Comparison of ENCODE assay signal across 9 cellular contexts in genomic region chr3:72661115-72661457, GRCh38.
DNase-seq lines count a peak whose midpoint lies in the region; ATAC-seq and TF ChIP-seq lines count a peak whose summit lies in the region.
"Had no signal": no experiment of that assay in that cellular context is flagged by ENCODE, and none has a peak within 500 bp of the region (broad histone marks: within the 10 kb centered on the region; RNA-seq: fewer than 3 reads in every experiment).

No MANE protein-coding gene starts in this region.

- H3K27me3 ChIP-seq in GM23338 (ENCODE audit: insufficient read depth) = no peaks in the 10 kb centered on the region

- no peaks in the 10 kb centered on the region for H3K79me2 ChIP-seq in GM23338 (replicated peaks; ENCODE audit: insufficient read depth)

- TF ChIP-seq CTCF in AG09319 (IDR thresholded peaks at IDR 0.05; ENCODE audit: low read depth, low read length) (no peak), GM23338 (conservative IDR thresholded peaks at IDR 0.05; ENCODE audit: low read depth in 2 of 2) (no peak)

- H2AFZ ChIP-seq in GM23338 = no peak overlapping the region

- ATAC-seq in left lobe of liver = peak; percentile 98
- ATAC-seq in T-cell (replicated peaks in 1 of 4) = no peak
- no peak for ATAC-seq in GM23338

- H3K27ac ChIP-seq in GM23338 (ENCODE audit: low read depth) = no peak overlapping the region

- CTCF ChIA-PET in T-cell (lab: Charles Lee) = no interaction called here

- H3F3A ChIP-seq in GM23338 (replicated peaks; ENCODE audit: low read depth) = no peaks in the 10 kb centered on the region

- H3K36me3 ChIP-seq in GM23338 (ENCODE audit: insufficient read depth) = no peaks in the 10 kb centered on the region

- H4K20me1 ChIP-seq in GM23338 (replicated peaks; ENCODE audit: insufficient read depth) = no peaks in the 10 kb centered on the region

- H3K4me1 Mint-ChIP-seq in T-cell (peaks cover 17 to 28% (median 18%) of the 10 kb centered on the region in 3 donors), GM23338 (peaks cover 7% of the 10 kb centered on the region)

- H3K27ac Mint-ChIP-seq in T-cell = no peak overlapping the region
- no peak overlapping the region for H3K27ac Mint-ChIP-seq in GM23338

- in situ Hi-C loops in T47D (cut with HindIII; ENCODE audit: low pct_unique_long_range_greater_than_20kb, low sequenced_read_pairs) = no loop called here

- no peak overlapping the region for H3K4me2 ChIP-seq in GM23338

- DNase-seq in AG09319 (ENCODE audit: extremely low read depth, low read depth) (peak; percentile 81), NCI-H1105 treated with DMSO at 0.1 percent for 48 hours (lab: John Stamatoyannopoulos, UW) (peak; percentile 78), T47D (ENCODE audit: low read depth in 1 of 2, low spot score in 1 of 2) (peak; percentile 53 to 92), left lobe of liver (ENCODE audit: low spot score) (peak; percentile 84), T-cell (no peak), NK-92 (lab: John Stamatoyannopoulos, UW; ENCODE audit: unreplicated experiment) (no peak), GM23338 (ENCODE audit: low spot score) (no peak)
- DNase-seq in stimulated activated CD4-positive, alpha-beta T cell treated with anti-CD3 and anti-CD28 coated beads, Interleukin-4, amount 100 ng/mL, for 4 hours = no peak
- DNase-seq: activated T-cell treated with anti-CD3 and anti-CD28 coated beads for 4 hours had no signal

- H3K4me3 Mint-ChIP-seq in T-cell (no peak overlapping the region), GM23338 (no peak overlapping the region)

- H3K36me3 Mint-ChIP-seq in T-cell = no peaks in the 10 kb centered on the region
- no peaks in the 10 kb centered on the region for H3K36me3 Mint-ChIP-seq in GM23338 (ENCODE audit: low read depth)

- H3K4me3 ChIP-seq in GM23338 = no peak overlapping the region

- H3K27me3 Mint-ChIP-seq in T-cell (peaks cover 0 to 2% of the 10 kb centered on the region in 2 donors), GM23338 (ENCODE audit: insufficient read depth, low read depth, poor library complexity) (peaks cover 8% of the 10 kb centered on the region)

- H3K9me2 ChIP-seq in GM23338 (ENCODE audit: insufficient read depth) = peaks cover 7% of the 10 kb centered on the region; the same call in 1 of the 2 replicates

- peaks cover 4% of the 10 kb centered on the region for H3K4me1 ChIP-seq in GM23338 (ENCODE audit: insufficient read depth)

- H3K9me3 Mint-ChIP-seq in T-cell = no peaks in the 10 kb centered on the region
- no peaks in the 10 kb centered on the region; the same call in 1 of the 3 replicates for H3K9me3 Mint-ChIP-seq in GM23338

- POLR2A ChIA-PET in T-cell (lab: Charles Lee) = no interaction called here

TF ChIP-seq in GM23338, 12 proteins besides CTCF, POLR2A, EP300 and RAD21:
- TF ChIP-seq JUNB (IDR thresholded peaks at IDR 0.05; ENCODE audit: unreplicated experiment) (no peak), CREB1 (CRISPR knock-in tag; IDR thresholded peaks at IDR 0.05; ENCODE audit: low read depth) (no peak)

Comparison
In these comparisons a context has a peak if more than half of its experiments do, and no peak if none do; other contexts are left out.
1. DNase-seq: peak in AG09319 (single experiment), NCI-H1105 treated with DMSO at 0.1 percent for 48 hours (single experiment), T47D (2 of 2) and left lobe of liver (single experiment); none in T-cell (0 of 34), NK-92 (single experiment), GM23338 (single experiment) and stimulated activated CD4-positive, alpha-beta T cell treated with anti-CD3 and anti-CD28 coated beads, Interleukin-4, amount 100 ng/mL, for 4 hours (0 of 2).